In genomic region chr16:1194665-1195392, GRCh38 we compare ENCODE assay signal across 9 cellular contexts. TPM values are rescaled to one million over a fixed set of nuclear protein-coding genes. Genes with fewer than 3 reads are reported as not detected.
DNase-seq lines count a peak whose midpoint lies in the region; ATAC-seq, FAIRE-seq and TF ChIP-seq lines count a peak whose summit lies in the region.
"Had no signal": no experiment of that assay in that cellular context is flagged by ENCODE, and none has a peak within 500 bp of the region (broad histone marks: within the 10 kb centered on the region; RNA-seq: fewer than 3 reads in every experiment).

No MANE protein-coding gene starts in this region.

- no peaks in the 10 kb centered on the region for H3K79me1 ChIP-seq in mesendoderm (ENCODE audit: low read length)

- H3K9me3 Mint-ChIP-seq in MCF 10A (ENCODE audit: unreplicated experiment) (peaks cover 5% of the 10 kb centered on the region), nephron (no peaks in the 10 kb centered on the region)

- intact Hi-C loops in MCF 10A (cut with micrococcal nuclease) = loop anchor here (2.0 kb wide), 1 partner anchor 88 kb away; no protein-coding TSS in a partner anchor

- H3K27me3 ChIP-seq in BJ (ENCODE audit: control insufficient read depth, insufficient read depth, low read length) (no peaks in the 10 kb centered on the region), HUES6 (ENCODE audit: control insufficient read depth, insufficient read depth, low read length) (no peaks in the 10 kb centered on the region; the same call in 1 of the 2 replicates), mesendoderm (ENCODE audit: insufficient read depth, low read length, poor library complexity) (no peaks in the 10 kb centered on the region)

- H2AK5ac ChIP-seq in mesendoderm (ENCODE audit: low read length) = no peak overlapping the region

- CTCF ChIA-PET in BJ (lab: Yijun Ruan, JAX) (interaction anchor here (0.7 to 1.8 kb wide), 9 partner anchors 11 to 139 kb away, joined by 3 to 7 read pairs (median 4); no protein-coding TSS in a partner anchor), MCF 10A (lab: Yijun Ruan, JAX) (interaction anchor here (0.6 to 2.0 kb wide), 7 partner anchors 82 to 666 kb away, joined by 3 to 5 read pairs (median 3); no protein-coding TSS in a partner anchor)

- H3K4me3 ChIP-seq in BJ (ENCODE audit: low read depth, low read length) (no peak overlapping the region), HUES6 (ENCODE audit: low read depth, low read length) (peak overlapping the region; percentile 26; the same call in 1 of the 2 replicates), mesendoderm (ENCODE audit: low read length) (no peak overlapping the region)

- H3K18ac ChIP-seq in mesendoderm (ENCODE audit: low read length) = no peak overlapping the region

- no peak overlapping the region for H3K4me2 ChIP-seq in mesendoderm (ENCODE audit: low read length)

- no peak overlapping the region for H4K8ac ChIP-seq in mesendoderm (ENCODE audit: low read depth, low read length)

- peak; percentile 83 for TF ChIP-seq CTCF in BJ (IDR thresholded peaks at IDR 0.05; ENCODE audit: insufficient read depth, low read depth, low read length)
- TF ChIP-seq CTCF in MCF 10A (IDR thresholded peaks at IDR 0.05; ENCODE audit: unreplicated experiment) = peak; percentile 98
- TF ChIP-seq CTCF in nephron (IDR thresholded peaks at IDR 0.05; ENCODE audit: unreplicated experiment in 3 of 3) = peak; percentile 90 to 96 (median 93)

- FAIRE-seq in RCC 7860 (lab: Jason Lieb, UNC) = no peak

- H3K4me1 Mint-ChIP-seq in MCF 10A (ENCODE audit: insufficient read depth, unreplicated experiment) (no peaks in the 10 kb centered on the region), nephron (no peaks in the 10 kb centered on the region)

- H3K4ac ChIP-seq in mesendoderm (ENCODE audit: low read depth, low read length) = no peak overlapping the region

- no peak overlapping the region for H3K27ac ChIP-seq in HUES6 (ENCODE audit: low read depth, low read length)
- no peak overlapping the region for H3K27ac ChIP-seq in mesendoderm (ENCODE audit: low read depth, low read length)

- POLR2A ChIA-PET in BJ (lab: Charles Lee) (no interaction called here), MCF 10A (lab: Yijun Ruan, JAX) (no interaction called here)

- H3K4me1 ChIP-seq in HUES6 (ENCODE audit: control insufficient read depth, insufficient read depth, low read length) (peaks cover 10% of the 10 kb centered on the region), mesendoderm (ENCODE audit: control insufficient read depth, low read depth, low read length) (no peaks in the 10 kb centered on the region)

- no peak overlapping the region for H3K27ac Mint-ChIP-seq in MCF 10A (ENCODE audit: low read depth, unreplicated experiment)
- H3K27ac Mint-ChIP-seq in nephron = no peak overlapping the region

- H2BK15ac ChIP-seq in mesendoderm (replicated peaks; ENCODE audit: low read depth) = no peak overlapping the region

- H2BK120ac ChIP-seq in mesendoderm (ENCODE audit: low read depth, low read length) = no peak overlapping the region

- no peak overlapping the region for H4K5ac ChIP-seq in mesendoderm (ENCODE audit: low read length)

- H3K36me3 ChIP-seq in BJ (ENCODE audit: control insufficient read depth, insufficient read depth, low read length) (no peaks in the 10 kb centered on the region), HUES6 (ENCODE audit: control insufficient read depth, insufficient read depth, low read length) (no peaks in the 10 kb centered on the region; the same call in 1 of the 2 replicates), mesendoderm (ENCODE audit: control insufficient read depth, insufficient read depth, low read length) (no peaks in the 10 kb centered on the region)

- H3K27me3 Mint-ChIP-seq in MCF 10A (ENCODE audit: insufficient read depth, unreplicated experiment) (no peaks in the 10 kb centered on the region), nephron (ENCODE audit: low read depth) (peaks cover 6% of the 10 kb centered on the region)

- H3K36me3 Mint-ChIP-seq in MCF 10A (ENCODE audit: insufficient read depth, unreplicated experiment) = no peaks in the 10 kb centered on the region
- peaks cover 3% of the 10 kb centered on the region for H3K36me3 Mint-ChIP-seq in nephron (ENCODE audit: low read depth)

- no CpG with 5 or more reads among the region's 61 CpGs for WGBS in mesendoderm (ENCODE audit: extremely low coverage, insufficient coverage, low lambda C conversion rate)

- H3K56ac ChIP-seq in mesendoderm (ENCODE audit: low read length) = no peak overlapping the region

- BruUV-seq in MCF 10A (replicated peaks; lab: Mats Ljungman, UMichigan) = no TSS peak

- H3K9ac ChIP-seq in HUES6 (ENCODE audit: low read length) (no peak overlapping the region), mesendoderm (ENCODE audit: low read length) (no peak overlapping the region)

- DNase-seq in BJ (ENCODE audit: low read depth) (no peak), MCF 10A (ENCODE audit: unreplicated experiment) (no peak), NCI-H446 (lab: John Stamatoyannopoulos, UW) (no peak), mesendoderm (no peak), RCC 7860 (ENCODE audit: low spot score) (no peak)
- DNase-seq: activated CD4-positive, CD25-positive, alpha-beta regulatory T cell had no signal

- H2BK5ac ChIP-seq in mesendoderm (ENCODE audit: low read length) = no peak overlapping the region

- no peak overlapping the region for H3K23ac ChIP-seq in mesendoderm (ENCODE audit: low read length)

- no peaks in the 10 kb centered on the region for H3K9me3 ChIP-seq in HUES6 (ENCODE audit: control insufficient read depth, insufficient read depth, low read depth, low read length)

- no peaks in the 10 kb centered on the region for H3K79me2 ChIP-seq in mesendoderm (ENCODE audit: control insufficient read depth, insufficient read depth, low read length)

- ATAC-seq in GM21737 (IDR thresholded peaks at IDR 0.05; ENCODE audit: unreplicated experiment) = no peak

- no peak overlapping the region for H3K4me3 Mint-ChIP-seq in MCF 10A (ENCODE audit: unreplicated experiment)
- H3K4me3 Mint-ChIP-seq in nephron = no peak overlapping the region

RNA-seq across cellular contexts. Expression of gene TPSG1, which starts 30.2 kb away (rescaled TPM):
- polyA plus RNA-seq in BJ (2011; rRNA removed) = not detected in 2 replicates
- polyA minus RNA-seq in BJ (2011; rRNA and poly(A)+ RNA removed) = not detected in 2 replicates
- total RNA-seq in MCF 10A (2022) = not detected in 2 replicates
- not detected for polyA plus RNA-seq in mesendoderm (2013, experiment 1 of 2)
- not detected for polyA plus RNA-seq in mesendoderm (2013, experiment 2 of 2)

RNA-seq across cellular contexts. Expression of gene TPSB2, which starts 35.2 kb away (rescaled TPM):
- not detected in 2 replicates for polyA plus RNA-seq in BJ (2011; rRNA removed)
- not detected in 2 replicates for polyA minus RNA-seq in BJ (2011; rRNA and poly(A)+ RNA removed)
- not detected in 2 replicates for total RNA-seq in MCF 10A (2022)
- not detected for polyA plus RNA-seq in mesendoderm (2013, experiment 1 of 2)
- not detected for polyA plus RNA-seq in mesendoderm (2013, experiment 2 of 2)

RNA-seq across cellular contexts. Expression of gene CACNA1H, which starts 41.9 kb away (rescaled TPM):
- polyA plus RNA-seq in BJ (2011; rRNA removed) = 0.20 and 0.37 TPM in 2 replicates
- 0.28 and 0.46 TPM in 2 replicates for polyA minus RNA-seq in BJ (2011; rRNA and poly(A)+ RNA removed)
- total RNA-seq in MCF 10A (2022) = not detected in 2 replicates
- 5.3 TPM for polyA plus RNA-seq in mesendoderm (2013, experiment 1 of 2)
- 4.9 TPM for polyA plus RNA-seq in mesendoderm (2013, experiment 2 of 2)

RNA-seq across cellular contexts. Expression of gene TPSAB1, which starts 45.7 kb away (rescaled TPM):
- polyA plus RNA-seq in BJ (2011; rRNA removed) = not detected in 2 replicates
- not detected in 2 replicates for polyA minus RNA-seq in BJ (2011; rRNA and poly(A)+ RNA removed)
- not detected in 2 replicates for total RNA-seq in MCF 10A (2022)
- polyA plus RNA-seq in mesendoderm (2013, experiment 1 of 2) = not detected
- not detected for polyA plus RNA-seq in mesendoderm (2013, experiment 2 of 2)
